8 cellular contexts compared by ENCODE assay signal in genomic region chr21:36330904-36331303, GRCh38. TPM values are rescaled to one million over a fixed set of nuclear protein-coding genes. Genes with fewer than 3 reads are reported as not detected.
DNase-seq lines count a peak whose midpoint lies in the region; ATAC-seq lines count a peak whose summit lies in the region.

No MANE protein-coding gene starts in this region.

- H3K27me3 Mint-ChIP-seq in activated T-cell treated with anti-CD3 and anti-CD28 coated beads, Interleukin-2, amount 50 U/mL, for 72 hours (ENCODE audit: low read depth) = no peaks in the 10 kb centered on the region

- H3K36me3 Mint-ChIP-seq in activated T-cell treated with anti-CD3 and anti-CD28 coated beads, Interleukin-2, amount 50 U/mL, for 72 hours (ENCODE audit: insufficient read depth in 2 of 2) = peaks cover 3 to 4% of the 10 kb centered on the region in 2 donors

- no peaks in the 10 kb centered on the region for H3K27me3 ChIP-seq in NT2/D1 (ENCODE audit: insufficient read depth, insufficient read length)

- H3K9ac ChIP-seq in NT2/D1 (ENCODE audit: insufficient read length, low read depth) = no peak overlapping the region

- DNase-seq in DMS53 treated with DMSO at 0.1 percent for 48 hours (lab: John Stamatoyannopoulos, UW; ENCODE audit: unreplicated experiment) (peak; percentile 10), NT2/D1 (ENCODE audit: low read depth, low spot score) (peak; percentile 18), foreskin melanocyte (peak; percentile 37), posterior cingulate gyrus (peak in 6 of 10 donors; percentile 21 to 89 (median 44))
- peak; percentile 40 to 55 for DNase-seq in activated T-cell treated with anti-CD3 and anti-CD28 coated beads, Interleukin-2, amount 50 U/mL, for 72 hours

- ATAC-seq in HG02610 (IDR thresholded peaks at IDR 0.05; ENCODE audit: unreplicated experiment) (peak; percentile 43), HG03442 (IDR thresholded peaks at IDR 0.05; ENCODE audit: unreplicated experiment) (no peak), GM18519 (IDR thresholded peaks at IDR 0.05; ENCODE audit: low FRiP score, unreplicated experiment) (no peak)
- ATAC-seq in activated T-cell treated with anti-CD3 and anti-CD28 coated beads, Interleukin-2, amount 50 U/mL, for 72 hours (replicated peaks in 1 of 2) = peak; percentile 77 to 82

- peaks cover 41% of the 10 kb centered on the region for H3K4me1 Mint-ChIP-seq in activated T-cell treated with anti-CD3 and anti-CD28 coated beads, Interleukin-2, amount 50 U/mL, for 72 hours (ENCODE audit: low read depth)

- H3K36me3 ChIP-seq in NT2/D1 (ENCODE audit: insufficient read depth, insufficient read length, low read length) = peaks cover 23% of the 10 kb centered on the region

- peak overlapping the region; percentile 92 for H3K27ac Mint-ChIP-seq in activated T-cell treated with anti-CD3 and anti-CD28 coated beads, Interleukin-2, amount 50 U/mL, for 72 hours

- H3K9me3 Mint-ChIP-seq in activated T-cell treated with anti-CD3 and anti-CD28 coated beads, Interleukin-2, amount 50 U/mL, for 72 hours = no peaks in the 10 kb centered on the region

- no peaks in the 10 kb centered on the region for H3K9me3 ChIP-seq in NT2/D1 (ENCODE audit: insufficient read depth, low read length)

- no peak overlapping the region for H3K4me3 ChIP-seq in NT2/D1 (ENCODE audit: insufficient read length, low read depth)

- no peaks in the 10 kb centered on the region for H3K4me1 ChIP-seq in NT2/D1 (ENCODE audit: insufficient read depth, insufficient read length)

- intact Hi-C loops in posterior cingulate gyrus (cut with DNase I) = loop anchor here (5.0 kb wide), 1 partner anchor 189 kb away; no protein-coding TSS in a partner anchor

- no peak overlapping the region for H3K4me3 Mint-ChIP-seq in activated T-cell treated with anti-CD3 and anti-CD28 coated beads, Interleukin-2, amount 50 U/mL, for 72 hours

RNA-seq across cellular contexts. Expression of gene MORC3, which starts 10.9 kb away (rescaled TPM):
- 10 to 100 TPM; 30.2 to 32.7 TPM for total RNA-seq in activated T-cell treated with anti-CD3 and anti-CD28 coated beads, Interleukin-2, amount 50 U/mL, for 72 hours

RNA-seq across cellular contexts. Expression of gene CHAF1B, which starts 54.3 kb away (rescaled TPM):
- 10 to 100 TPM; 26.0 to 35.1 TPM for total RNA-seq in activated T-cell treated with anti-CD3 and anti-CD28 coated beads, Interleukin-2, amount 50 U/mL, for 72 hours

Comparison
In these comparisons a context has a peak if more than half of its experiments do, and no peak if none do; other contexts are left out.
1. ATAC-seq: peak in HG02610 (single experiment) and activated T-cell treated with anti-CD3 and anti-CD28 coated beads, Interleukin-2, amount 50 U/mL, for 72 hours (2 of 2); none in HG03442 (single experiment) and GM18519 (single experiment).
2. Peak in every context shown above with its lines, with median percentiles within 50 percentile points of each other: DNase-seq.